ENCODE assay signal across 15 cellular contexts in the genomic region with DNA sequence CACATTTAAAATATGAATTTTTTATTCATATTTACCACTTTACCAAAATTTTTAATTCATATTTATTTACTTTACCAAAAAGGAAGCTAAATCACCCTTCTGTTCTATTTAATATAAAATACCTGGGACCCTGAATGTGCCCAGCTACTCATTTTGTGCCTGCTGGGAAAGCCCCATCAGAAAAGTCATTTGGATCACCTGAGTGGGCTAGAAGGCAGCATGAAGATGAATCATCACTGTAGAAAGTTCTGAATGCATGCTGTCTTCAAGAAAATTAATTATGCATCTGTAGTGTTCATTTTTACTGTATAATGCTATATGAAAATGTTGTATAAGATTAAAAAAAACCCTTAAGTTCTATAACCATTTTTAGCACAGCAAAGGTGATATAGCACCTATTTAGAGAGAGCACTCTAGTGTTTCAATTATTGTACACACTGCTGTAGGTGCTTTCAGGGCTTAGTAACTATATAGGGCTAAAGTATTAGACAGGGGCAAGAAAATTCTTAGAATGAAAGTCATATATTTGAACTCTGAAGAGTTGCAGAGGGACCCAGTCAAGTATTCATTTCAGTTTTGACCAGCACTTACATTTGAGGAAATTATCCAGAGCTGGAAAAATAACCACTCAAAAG.
DNase-seq lines count a peak whose midpoint lies in the region; ATAC-seq and TF ChIP-seq lines count a peak whose summit lies in the region.
"Had no signal": no experiment of that assay in that cellular context is flagged by ENCODE, and none has a peak within 500 bp of the region (broad histone marks: within the 10 kb centered on the region; RNA-seq: fewer than 3 reads in every experiment).

No MANE protein-coding gene starts in this region.

- in situ Hi-C loops in mammary epithelial cell (cut with MboI; ENCODE audit: low sequenced_read_pairs in 2 of 2): no loop called here

- ATAC-seq in HG03442 (IDR thresholded peaks at IDR 0.05; ENCODE audit: unreplicated experiment): peak; percentile 70
- peak; percentile 53 for ATAC-seq in foreskin keratinocyte
- ATAC-seq in stimulated activated naive CD8-positive, alpha-beta T cell treated with anti-CD3 and anti-CD28 coated beads, Interleukin-15, amount 100 ng/mL, for 72 hours: peak; percentile 94
- ATAC-seq in gastroesophageal sphincter: no peak
- no peak for ATAC-seq in GM21447 (IDR thresholded peaks at IDR 0.05; ENCODE audit: unreplicated experiment)
- ATAC-seq: left ventricle myocardium superior had no signal

- H3K27me3 Mint-ChIP-seq in stimulated activated naive CD8-positive, alpha-beta T cell treated with anti-CD3 and anti-CD28 coated beads, Interleukin-15, amount 100 ng/mL, for 72 hours: peaks cover 9% of the 10 kb centered on the region

- H3K27ac Mint-ChIP-seq in stimulated activated naive CD8-positive, alpha-beta T cell treated with anti-CD3 and anti-CD28 coated beads, Interleukin-15, amount 100 ng/mL, for 72 hours: no peak overlapping the region

- TF ChIP-seq EP300 in gastroesophageal sphincter (IDR thresholded peaks at IDR 0.05): no peak

- intact Hi-C loops in mammary epithelial cell (cut with micrococcal nuclease): no loop called here
- intact Hi-C loops in breast epithelium (cut with DNase I; ENCODE audit: low total_unique reads): no loop called here

- no peaks in the 10 kb centered on the region for H3K27me3 ChIP-seq in mammary epithelial cell (ENCODE audit: insufficient read depth, low read length)
- no peaks in the 10 kb centered on the region for H3K27me3 ChIP-seq in breast epithelium
- H3K27me3 ChIP-seq in foreskin keratinocyte: no peaks in the 10 kb centered on the region
- no peaks in the 10 kb centered on the region for H3K27me3 ChIP-seq in gastroesophageal sphincter
- H3K27me3 ChIP-seq: esophagus muscularis mucosa had no signal

- no peak overlapping the region for H3K9ac ChIP-seq in mammary epithelial cell (ENCODE audit: insufficient read depth, low read length)

- H3K4me3 ChIP-seq in mammary epithelial cell (replicated peaks in 1 of 3; ENCODE audit: insufficient read depth in 1 of 3, low read depth in 2 of 3, low read length in 3 of 3): no peak overlapping the region
- H3K4me3 ChIP-seq in breast epithelium: no peak overlapping the region
- H3K4me3 ChIP-seq in gastroesophageal sphincter: no peak overlapping the region
- H3K4me3 ChIP-seq: esophagus muscularis mucosa had no signal

- H3K27ac ChIP-seq in mammary epithelial cell (ENCODE audit: insufficient read depth, low read depth, low read length): no peak overlapping the region
- no peak overlapping the region for H3K27ac ChIP-seq in breast epithelium
- no peak overlapping the region for H3K27ac ChIP-seq in foreskin keratinocyte
- no peak overlapping the region for H3K27ac ChIP-seq in gastroesophageal sphincter
- H3K27ac ChIP-seq: esophagus muscularis mucosa had no signal

- no peak overlapping the region for H3K4me3 Mint-ChIP-seq in stimulated activated naive CD8-positive, alpha-beta T cell treated with anti-CD3 and anti-CD28 coated beads, Interleukin-15, amount 100 ng/mL, for 72 hours

- H2AFZ ChIP-seq in mammary epithelial cell (ENCODE audit: low read depth, low read length): no peak overlapping the region

- peaks cover 7% of the 10 kb centered on the region for H3K4me1 Mint-ChIP-seq in stimulated activated naive CD8-positive, alpha-beta T cell treated with anti-CD3 and anti-CD28 coated beads, Interleukin-15, amount 100 ng/mL, for 72 hours

- H3K9me3 ChIP-seq in mammary epithelial cell (replicated peaks; ENCODE audit: insufficient read depth, low read length): no peaks in the 10 kb centered on the region
- no peaks in the 10 kb centered on the region for H3K9me3 ChIP-seq in breast epithelium
- H3K9me3 ChIP-seq in gastroesophageal sphincter: no peaks in the 10 kb centered on the region
- H3K9me3 ChIP-seq: esophagus muscularis mucosa had no signal

- dilution Hi-C loops in mammary epithelial cell (cut with HindIII; ENCODE audit: low sequenced_read_pairs): no loop called here

- CTCF ChIA-PET in mammary epithelial cell (lab: Charles Lee; ENCODE audit: low non-redundant PET): interaction anchor here (0.6 kb wide), 1 partner anchor 73 kb away, joined by 7 read pairs; no protein-coding TSS in a partner anchor

- H3K9me3 Mint-ChIP-seq in stimulated activated naive CD8-positive, alpha-beta T cell treated with anti-CD3 and anti-CD28 coated beads, Interleukin-15, amount 100 ng/mL, for 72 hours: peaks cover 5 to 8% of the 10 kb centered on the region in 2 donors

- no peaks in the 10 kb centered on the region for H3K79me2 ChIP-seq in mammary epithelial cell (ENCODE audit: insufficient read depth, low read length)

- no peaks in the 10 kb centered on the region for H4K20me1 ChIP-seq in mammary epithelial cell (ENCODE audit: insufficient read depth, low read length)

- TF ChIP-seq POLR2A in breast epithelium (IDR thresholded peaks at IDR 0.05) (no peak), gastroesophageal sphincter (IDR thresholded peaks at IDR 0.05) (no peak)

- peak; percentile 34 for DNase-seq in mammary epithelial cell
- DNase-seq in breast epithelium (ENCODE audit: low spot score in 2 of 2): no peak
- DNase-seq in foreskin keratinocyte: no peak
- peak in 1 of 2 donors; percentile 31 for DNase-seq in stimulated activated naive CD8-positive, alpha-beta T cell treated with anti-CD3 and anti-CD28 coated beads, Interleukin-15, amount 100 ng/mL, for 72 hours
- no peak for DNase-seq in OCI-M1 (lab: John Stamatoyannopoulos, UW)
- DNase-seq: activated CD4-positive, alpha-beta T cell treated with anti-CD3 and anti-CD28 coated beads, Interleukin-2, amount 50 U/mL, for 4 hours; amygdala; central memory CD4-positive, alpha-beta T cell; left ventricle myocardium superior; NCI-H187 treated with DMSO at 0.1 percent for 48 hours; NCI-H510A had no signal

- H3K36me3 ChIP-seq in mammary epithelial cell (ENCODE audit: insufficient read depth, low read length) (no peaks in the 10 kb centered on the region), breast epithelium (no peaks in the 10 kb centered on the region), gastroesophageal sphincter (no peaks in the 10 kb centered on the region)
- H3K36me3 ChIP-seq: esophagus muscularis mucosa had no signal

- TF ChIP-seq CTCF in mammary epithelial cell (conservative IDR thresholded peaks at IDR 0.05 in 1 of 2, IDR thresholded peaks at IDR 0.05 in 1 of 2; ENCODE audit: extremely low read depth in 1 of 2, insufficient read depth in 1 of 2, low read depth in 1 of 2, low read length in 2 of 2): no peak
- TF ChIP-seq CTCF in breast epithelium (IDR thresholded peaks at IDR 0.05): no peak
- no peak for TF ChIP-seq CTCF in foreskin keratinocyte (conservative IDR thresholded peaks at IDR 0.05)
- no peak for TF ChIP-seq CTCF in gastroesophageal sphincter (IDR thresholded peaks at IDR 0.05)

- no peaks in the 10 kb centered on the region for H3K4me1 ChIP-seq in mammary epithelial cell (ENCODE audit: insufficient read depth, low read length)
- no peaks in the 10 kb centered on the region for H3K4me1 ChIP-seq in breast epithelium
- no peaks in the 10 kb centered on the region for H3K4me1 ChIP-seq in foreskin keratinocyte
- H3K4me1 ChIP-seq in gastroesophageal sphincter: peaks cover 0 to 10% (median 0%) of the 10 kb centered on the region in 3 donors
- H3K4me1 ChIP-seq: esophagus muscularis mucosa had no signal

- no peak overlapping the region for H3K4me2 ChIP-seq in mammary epithelial cell (ENCODE audit: insufficient read depth, low read depth, low read length)

- no TSS peak for BruUV-seq in mammary epithelial cell (replicated peaks; lab: Mats Ljungman, UMichigan)

Comparison
In these comparisons a context has a peak if more than half of its experiments do, and no peak if none do; other contexts are left out.
1. ATAC-seq: peak in HG03442 (single experiment), foreskin keratinocyte (single experiment) and stimulated activated naive CD8-positive, alpha-beta T cell treated with anti-CD3 and anti-CD28 coated beads, Interleukin-15, amount 100 ng/mL, for 72 hours (single experiment); none in gastroesophageal sphincter (single experiment) and GM21447 (single experiment).